In the genomic region with DNA sequence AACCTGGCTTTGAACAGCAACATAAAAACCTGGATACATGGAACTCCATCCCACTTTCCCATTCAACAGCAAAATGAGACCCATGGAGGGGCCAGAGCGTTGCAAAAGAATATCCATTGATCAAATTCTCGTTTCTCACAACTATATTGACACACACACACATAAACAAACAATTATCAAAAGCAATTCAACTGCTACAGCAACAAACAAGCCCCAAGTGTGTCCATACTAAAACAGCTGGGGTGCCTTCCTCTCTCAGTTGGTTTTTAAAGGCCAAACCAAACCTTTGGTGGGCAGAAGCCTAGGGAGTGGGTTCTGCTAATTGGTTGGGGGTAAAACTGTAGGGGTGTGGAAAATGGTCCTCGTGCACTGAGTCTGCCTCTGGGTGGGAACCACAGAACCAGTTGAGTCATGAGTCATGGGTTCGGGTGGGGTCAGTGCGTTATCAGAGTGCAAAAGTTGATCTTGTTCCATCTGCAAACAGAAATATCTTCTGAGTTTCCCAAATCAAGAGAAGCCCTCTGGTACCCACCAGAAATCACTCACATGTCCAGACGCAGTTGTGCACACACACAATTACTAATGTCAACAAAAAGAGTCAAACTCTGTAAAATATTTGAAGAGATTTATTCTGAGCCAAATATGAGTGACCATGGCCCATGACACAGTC, we compare ENCODE assay signal across 19 cellular contexts. TPM values are rescaled to one million over a fixed set of nuclear protein-coding genes. Genes with fewer than 3 reads are reported as not detected.
DNase-seq lines count a peak whose midpoint lies in the region; ATAC-seq and TF ChIP-seq lines count a peak whose summit lies in the region.
"Had no signal": no experiment of that assay in that cellular context is flagged by ENCODE, and none has a peak within 500 bp of the region (broad histone marks: within the 10 kb centered on the region; RNA-seq: fewer than 3 reads in every experiment).

No MANE protein-coding gene starts in this region.

- H3K4me2 ChIP-seq in mesendoderm (ENCODE audit: low read length) = no peak overlapping the region

- TF ChIP-seq CTCF in endodermal cell (conservative IDR thresholded peaks at IDR 0.05) = no peak

- no peak overlapping the region for H3K23ac ChIP-seq in mesendoderm (ENCODE audit: low read length)

- H3K9ac ChIP-seq in endodermal cell (ENCODE audit: extremely low read depth, low read length, poor library complexity, severe bottlenecking) (no peak overlapping the region), mesendoderm (ENCODE audit: low read length) (no peak overlapping the region)
- H3K9ac ChIP-seq: BLaER1 treated with 17β-estradiol and CSF1 and Interleukin-3, amounts not matched to agents 10 nM and 100 nM had no signal

- no peak overlapping the region for H2AK5ac ChIP-seq in mesendoderm (ENCODE audit: low read length)

- H2BK15ac ChIP-seq in mesendoderm (replicated peaks; ENCODE audit: low read depth) = no peak overlapping the region

- intact Hi-C loops in activated naive CD4-positive, alpha-beta T cell treated with anti-CD3 and anti-CD28 coated beads for 36 hours (cut with micrococcal nuclease) = no loop called here

- H3K9me3 ChIP-seq in CD8-positive, alpha-beta memory T cell (ENCODE audit: low read length) = no peaks in the 10 kb centered on the region
- peaks cover 51% of the 10 kb centered on the region for H3K9me3 ChIP-seq in endodermal cell (ENCODE audit: control insufficient read depth, low read length)

- H3K4ac ChIP-seq in mesendoderm (ENCODE audit: low read depth, low read length) = no peak overlapping the region

- H4K8ac ChIP-seq in mesendoderm (ENCODE audit: low read depth, low read length) = no peak overlapping the region

- H3K36me3 ChIP-seq in CD8-positive, alpha-beta memory T cell (ENCODE audit: insufficient read depth, low read length) = no peaks in the 10 kb centered on the region
- H3K36me3 ChIP-seq in endodermal cell (ENCODE audit: control insufficient read depth, insufficient read depth, low read length) (no peaks in the 10 kb centered on the region), mesendoderm (ENCODE audit: control insufficient read depth, insufficient read depth, low read length) (no peaks in the 10 kb centered on the region)

- no peak overlapping the region for H3K4me3 Mint-ChIP-seq in CD8-positive, alpha-beta memory T cell
- H3K4me3 Mint-ChIP-seq in endodermal cell = no peak overlapping the region
- H3K4me3 Mint-ChIP-seq in activated naive CD4-positive, alpha-beta T cell treated with anti-CD3 and anti-CD28 coated beads for 36 hours = no peak overlapping the region
- H3K4me3 Mint-ChIP-seq: H9 had no signal

- peaks cover 6 to 13% (median 10%) of the 10 kb centered on the region in 5 donors for H3K9me3 Mint-ChIP-seq in CD8-positive, alpha-beta memory T cell
- peaks cover 64% of the 10 kb centered on the region for H3K9me3 Mint-ChIP-seq in endodermal cell
- H3K9me3 Mint-ChIP-seq in activated naive CD4-positive, alpha-beta T cell treated with anti-CD3 and anti-CD28 coated beads for 36 hours = peaks cover 4% of the 10 kb centered on the region

- DNase-seq in CD8-positive, alpha-beta memory T cell = no peak
- DNase-seq in MV-4-11 (lab: John Stamatoyannopoulos, UW) (peak; percentile 7), endodermal cell (no peak), mesendoderm (no peak), cerebellar cortex (ENCODE audit: low spot score) (no peak)
- no peak for DNase-seq in activated naive CD4-positive, alpha-beta T cell treated with anti-CD3 and anti-CD28 coated beads for 36 hours
- DNase-seq: COR-L47, DMS153, EL, H9, NCI-H1417, NCI-H187 treated with DMSO at 0.1 percent for 48 hours, NCI-H69, PC-3 had no signal

- no peak overlapping the region for H3K18ac ChIP-seq in mesendoderm (ENCODE audit: low read length)

- no peak overlapping the region for H2BK120ac ChIP-seq in mesendoderm (ENCODE audit: low read depth, low read length)

- 90 to 95% methylated on average over 3 to 6 of the region's 6 CpGs for WGBS in endodermal cell (ENCODE audit: insufficient coverage in 1 of 2, insufficient read length in 1 of 2), 2 experiments
- no CpG with 5 or more reads among the region's 6 CpGs for WGBS in mesendoderm (ENCODE audit: extremely low coverage, insufficient coverage, low lambda C conversion rate)

- ATAC-seq in HG02763 (IDR thresholded peaks at IDR 0.05; ENCODE audit: unreplicated experiment) = no peak
- ATAC-seq in GM21825 (IDR thresholded peaks at IDR 0.05; ENCODE audit: unreplicated experiment) = no peak
- ATAC-seq: PC-3 had no signal

- H3K4me1 Mint-ChIP-seq in CD8-positive, alpha-beta memory T cell = no peaks in the 10 kb centered on the region
- H3K4me1 Mint-ChIP-seq in endodermal cell = no peaks in the 10 kb centered on the region
- no peaks in the 10 kb centered on the region for H3K4me1 Mint-ChIP-seq in activated naive CD4-positive, alpha-beta T cell treated with anti-CD3 and anti-CD28 coated beads for 36 hours (ENCODE audit: low read depth)

- H3K56ac ChIP-seq in mesendoderm (ENCODE audit: low read length) = no peak overlapping the region

- no peaks in the 10 kb centered on the region for H3K79me1 ChIP-seq in mesendoderm (ENCODE audit: low read length)

- H3K27ac ChIP-seq in CD8-positive, alpha-beta memory T cell (ENCODE audit: low read depth, low read length) = peak overlapping the region; percentile 66
- H3K27ac ChIP-seq in endodermal cell (ENCODE audit: low read depth, low read length) (no peak overlapping the region), mesendoderm (ENCODE audit: low read depth, low read length) (peak overlapping the region; percentile 64)
- H3K27ac ChIP-seq: BLaER1 treated with 17β-estradiol and CSF1 and Interleukin-3, amounts not matched to agents 10 nM and 100 nM; RWPE1 had no signal

- H2BK5ac ChIP-seq in mesendoderm (ENCODE audit: low read length) = no peak overlapping the region

- POLR2A ChIA-PET in CD8-positive, alpha-beta memory T cell (lab: Charles Lee) = no interaction called here

- H3K27me3 Mint-ChIP-seq in CD8-positive, alpha-beta memory T cell = peaks cover 3 to 6% of the 10 kb centered on the region in 2 donors
- H3K27me3 Mint-ChIP-seq in endodermal cell (ENCODE audit: insufficient read depth) = no peaks in the 10 kb centered on the region
- H3K27me3 Mint-ChIP-seq in activated naive CD4-positive, alpha-beta T cell treated with anti-CD3 and anti-CD28 coated beads for 36 hours (ENCODE audit: low read depth) = peaks cover 3% of the 10 kb centered on the region

- H3K4me3 ChIP-seq in CD8-positive, alpha-beta memory T cell (ENCODE audit: low read length) = no peak overlapping the region
- H3K4me3 ChIP-seq in endodermal cell (ENCODE audit: low read length) (peak overlapping the region; percentile 78), mesendoderm (ENCODE audit: low read length) (no peak overlapping the region)
- H3K4me3 ChIP-seq: BLaER1 treated with 17β-estradiol and CSF1 and Interleukin-3, amounts not matched to agents 10 nM and 100 nM had no signal

- H3K79me2 ChIP-seq in mesendoderm (ENCODE audit: control insufficient read depth, insufficient read depth, low read length) = no peaks in the 10 kb centered on the region

- H3K36me3 Mint-ChIP-seq in CD8-positive, alpha-beta memory T cell = peaks cover 0 to 5% (median 0%) of the 10 kb centered on the region in 3 donors
- H3K36me3 Mint-ChIP-seq in endodermal cell (ENCODE audit: low read depth) = peaks cover 9% of the 10 kb centered on the region
- H3K36me3 Mint-ChIP-seq in activated naive CD4-positive, alpha-beta T cell treated with anti-CD3 and anti-CD28 coated beads for 36 hours (ENCODE audit: low read depth) = peaks cover 2% of the 10 kb centered on the region

- CTCF ChIA-PET in CD8-positive, alpha-beta memory T cell (lab: Charles Lee) = no interaction called here
- CTCF ChIA-PET in activated naive CD4-positive, alpha-beta T cell treated with anti-CD3 and anti-CD28 coated beads for 36 hours (lab: Charles Lee) = no interaction called here

- no peak overlapping the region for H3K27ac Mint-ChIP-seq in CD8-positive, alpha-beta memory T cell
- H3K27ac Mint-ChIP-seq in endodermal cell = no peak overlapping the region
- no peak overlapping the region for H3K27ac Mint-ChIP-seq in activated naive CD4-positive, alpha-beta T cell treated with anti-CD3 and anti-CD28 coated beads for 36 hours
- H3K27ac Mint-ChIP-seq: H9 had no signal

- H3K27me3 ChIP-seq in CD8-positive, alpha-beta memory T cell (ENCODE audit: insufficient read depth, low read length, poor library complexity, severe bottlenecking) = no peaks in the 10 kb centered on the region
- no peaks in the 10 kb centered on the region for H3K27me3 ChIP-seq in endodermal cell (ENCODE audit: control insufficient read depth, insufficient read depth, low read length, poor library complexity, severe bottlenecking)
- no peaks in the 10 kb centered on the region for H3K27me3 ChIP-seq in mesendoderm (ENCODE audit: insufficient read depth, low read length, poor library complexity)
- H3K27me3 ChIP-seq: BLaER1 treated with 17β-estradiol and CSF1 and Interleukin-3, amounts not matched to agents 10 nM and 100 nM had no signal

- H4K5ac ChIP-seq in mesendoderm (ENCODE audit: low read length) = no peak overlapping the region

- no peaks in the 10 kb centered on the region for H3K4me1 ChIP-seq in CD8-positive, alpha-beta memory T cell (ENCODE audit: insufficient read depth, low read length)
- H3K4me1 ChIP-seq in endodermal cell (ENCODE audit: control insufficient read depth, insufficient read depth, low read length) = peaks cover 2% of the 10 kb centered on the region
- H3K4me1 ChIP-seq in mesendoderm (ENCODE audit: control insufficient read depth, low read depth, low read length) = no peaks in the 10 kb centered on the region

RNA-seq across cellular contexts. Expression of a gene that starts 18.5 kb away (rescaled TPM):
- total RNA-seq in CD8-positive, alpha-beta memory T cell = not detected
- not detected for polyA plus RNA-seq in CD8-positive, alpha-beta memory T cell
- total RNA-seq in endodermal cell = not detected
- not detected for polyA plus RNA-seq in endodermal cell (2013, experiment 1 of 2)
- polyA plus RNA-seq in endodermal cell (2013, experiment 2 of 2) = not detected
- polyA plus RNA-seq in mesendoderm (2013, experiment 1 of 2) = 0.03 TPM
- polyA plus RNA-seq in mesendoderm (2013, experiment 2 of 2) = not detected
- under 1 TPM; 0.17 to 0.30 TPM for total RNA-seq in activated naive CD4-positive, alpha-beta T cell treated with anti-CD3 and anti-CD28 coated beads for 36 hours
- total RNA-seq: H9, HT1080, PC-3 had no signal

RNA-seq across cellular contexts. Expression of a gene that starts 31.1 kb away (rescaled TPM):
- not detected for total RNA-seq in CD8-positive, alpha-beta memory T cell
- polyA plus RNA-seq in CD8-positive, alpha-beta memory T cell = not detected
- total RNA-seq in endodermal cell = not detected
- not detected for polyA plus RNA-seq in endodermal cell (2013, experiment 1 of 2)
- not detected for polyA plus RNA-seq in endodermal cell (2013, experiment 2 of 2)
- polyA plus RNA-seq in mesendoderm (2013, experiment 1 of 2) = 0.03 TPM
- 0.14 TPM for polyA plus RNA-seq in mesendoderm (2013, experiment 2 of 2)
- 1 to 10 TPM; 4.9 to 5.3 TPM for total RNA-seq in activated naive CD4-positive, alpha-beta T cell treated with anti-CD3 and anti-CD28 coated beads for 36 hours
- total RNA-seq: H9, PC-3 had no signal

RNA-seq across cellular contexts. Expression of a gene that starts 41.6 kb away (rescaled TPM):
- total RNA-seq in CD8-positive, alpha-beta memory T cell = not detected
- not detected for polyA plus RNA-seq in CD8-positive, alpha-beta memory T cell
- not detected for total RNA-seq in endodermal cell
- polyA plus RNA-seq in endodermal cell (2013, experiment 1 of 2) = not detected
- not detected for polyA plus RNA-seq in endodermal cell (2013, experiment 2 of 2)
- 0.03 TPM for polyA plus RNA-seq in mesendoderm (2013, experiment 1 of 2)
- polyA plus RNA-seq in mesendoderm (2013, experiment 2 of 2) = not detected
- total RNA-seq in activated naive CD4-positive, alpha-beta T cell treated with anti-CD3 and anti-CD28 coated beads for 36 hours = under 1 TPM in 1 of 2 experiments, not detected in 1; 0.10 TPM
- total RNA-seq: H9, PC-3 had no signal

RNA-seq across cellular contexts. Expression of a gene that starts 58.7 kb away (rescaled TPM):
- not detected for total RNA-seq in CD8-positive, alpha-beta memory T cell
- polyA plus RNA-seq in CD8-positive, alpha-beta memory T cell = not detected
- not detected for total RNA-seq in endodermal cell
- polyA plus RNA-seq in endodermal cell (2013, experiment 1 of 2) = not detected
- polyA plus RNA-seq in endodermal cell (2013, experiment 2 of 2) = not detected
- not detected for polyA plus RNA-seq in mesendoderm (2013, experiment 1 of 2)
- not detected for polyA plus RNA-seq in mesendoderm (2013, experiment 2 of 2)
- total RNA-seq in activated naive CD4-positive, alpha-beta T cell treated with anti-CD3 and anti-CD28 coated beads for 36 hours = not detected
- total RNA-seq: H9, HT1080, PC-3 had no signal

Comparison
In these comparisons a context has a peak if more than half of its experiments do, and no peak if none do; other contexts are left out.
1. RNA of a gene that starts 31.1 kb away (total RNA-seq): 4.9 to 5.3 TPM in activated naive CD4-positive, alpha-beta T cell treated with anti-CD3 and anti-CD28 coated beads for 36 hours; not detected in CD8-positive, alpha-beta memory T cell and not detected in endodermal cell; every median in the first group is over 4 times any median in the second.